20 cellular contexts compared by ENCODE assay signal in the genomic region with DNA sequence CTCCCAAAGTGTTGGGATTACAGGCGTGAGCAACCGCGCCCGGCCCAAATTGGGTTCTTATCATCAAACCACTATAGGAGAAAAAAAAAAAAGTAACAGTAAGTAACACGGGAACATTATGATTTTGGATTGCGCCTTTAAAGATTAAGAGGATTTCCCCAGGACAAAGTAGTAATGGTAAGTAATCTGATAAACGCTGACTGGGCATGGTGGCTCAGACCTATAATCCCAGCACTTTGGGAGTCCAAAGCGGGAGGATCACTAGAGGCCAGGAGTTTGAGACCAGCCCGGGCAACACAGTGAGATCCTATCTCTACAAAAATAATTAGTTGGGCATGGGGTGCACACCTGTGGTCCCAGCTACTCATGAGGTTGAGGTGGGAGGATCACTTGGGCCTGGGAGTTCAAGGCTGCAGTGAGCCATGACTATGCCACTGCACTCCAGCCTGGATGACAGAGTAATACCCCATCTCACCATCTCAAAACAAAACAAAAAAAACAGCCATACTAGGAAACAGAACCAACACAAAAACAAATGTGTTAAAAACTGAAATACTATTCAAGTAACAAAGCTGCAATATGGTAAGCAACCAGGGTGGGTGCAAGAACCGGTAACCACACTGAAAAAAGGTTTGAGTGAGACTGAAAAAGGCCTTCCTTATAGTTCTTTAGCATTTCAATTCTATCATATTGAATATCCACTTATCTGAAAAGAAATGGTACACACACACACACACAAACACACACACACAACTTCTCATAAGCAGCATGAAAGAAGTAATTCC. TPM values are rescaled to one million over a fixed set of nuclear protein-coding genes. Genes with fewer than 3 reads are reported as not detected.
DNase-seq lines count a peak whose midpoint lies in the region; ATAC-seq and TF ChIP-seq lines count a peak whose summit lies in the region.
"Had no signal": no experiment of that assay in that cellular context is flagged by ENCODE, and none has a peak within 500 bp of the region (broad histone marks: within the 10 kb centered on the region; RNA-seq: fewer than 3 reads in every experiment).

No MANE protein-coding gene starts in this region.

- no peak overlapping the region for H3K23ac ChIP-seq in mesenchymal stem cell (ENCODE audit: low read length in 2 of 2)

- no peak overlapping the region for H3K4me3 ChIP-seq in CD8-positive, alpha-beta T cell (ENCODE audit: low read depth, low read length)
- no peak overlapping the region for H3K4me3 ChIP-seq in mesenchymal stem cell (ENCODE audit: insufficient read depth in 1 of 2, low read depth in 1 of 2, low read length in 2 of 2)
- H3K4me3 ChIP-seq: PC-9, sigmoid colon, SJCRH30 had no signal

- H3K36me3 ChIP-seq in CD8-positive, alpha-beta T cell (ENCODE audit: insufficient read depth, low read length), result peaks cover 69% of the 10 kb centered on the region
- H3K36me3 ChIP-seq in mesenchymal stem cell (ENCODE audit: control insufficient read depth in 1 of 2, insufficient read depth in 2 of 2, low read depth in 1 of 2, low read length in 2 of 2), result peaks cover 41 to 99% of the 10 kb centered on the region in 2 experiments

- DNase-seq in CD14-positive monocyte (ENCODE audit: low spot score) (no peak), mesenchymal stem cell (no peak), mucosa of gallbladder (ENCODE audit: low spot score) (no peak), OCI-M2 (lab: John Stamatoyannopoulos, UW; ENCODE audit: unreplicated experiment) (no peak)
- no peak for DNase-seq in CD8-positive, alpha-beta T cell
- no peak for DNase-seq in central memory CD4-positive, alpha-beta T cell
- DNase-seq: activated CD4-positive, CD25-positive, alpha-beta regulatory T cell; activated naive CD4-positive, alpha-beta T cell treated with anti-CD3 and anti-CD28 coated beads, Interleukin-2, amount 50 U/mL, for 16 hours; cortex of kidney; Karpas-422; NCI-H1417; NCI-H2171; NCI-H69; PC-9; sigmoid colon; SJCRH30; stimulated activated naive CD8-positive, alpha-beta T cell treated with anti-CD3 and anti-CD28 coated beads, Interleukin-15, amount 100 ng/mL, for 72 hours had no signal

- no peak overlapping the region for H2BK15ac ChIP-seq in mesenchymal stem cell (ENCODE audit: low read depth, poor library complexity, severe bottlenecking)

- H3K36me3 Mint-ChIP-seq in CD14-positive monocyte, result peaks cover 84 to 92% of the 10 kb centered on the region in 2 donors
- H3K36me3 Mint-ChIP-seq in CD8-positive, alpha-beta T cell, result peaks cover 91% of the 10 kb centered on the region
- H3K36me3 Mint-ChIP-seq in activated naive CD8-positive, alpha-beta T cell, result peaks cover 15% of the 10 kb centered on the region

- no peak overlapping the region for H3K14ac ChIP-seq in mesenchymal stem cell (ENCODE audit: low read length in 2 of 2)

- H2BK120ac ChIP-seq in mesenchymal stem cell (ENCODE audit: low read depth, low read length), result no peak overlapping the region

- TF ChIP-seq CTCF in CD14-positive monocyte (IDR thresholded peaks at IDR 0.05), result no peak
- no peak for TF ChIP-seq CTCF in CD8-positive, alpha-beta T cell (IDR thresholded peaks at IDR 0.05)

- H3K4me1 ChIP-seq in CD8-positive, alpha-beta T cell (ENCODE audit: insufficient read depth, low read length), result peaks cover 54% of the 10 kb centered on the region
- H3K4me1 ChIP-seq in mesenchymal stem cell (ENCODE audit: control insufficient read depth, insufficient read depth, low read depth, low read length), result peaks cover 5% of the 10 kb centered on the region
- H3K4me1 ChIP-seq: SJCRH30 had no signal

- no peak overlapping the region for H3K27ac ChIP-seq in CD8-positive, alpha-beta T cell (ENCODE audit: low read depth, low read length)
- no peak overlapping the region for H3K27ac ChIP-seq in mesenchymal stem cell (ENCODE audit: low read length, poor library complexity, severe bottlenecking)
- H3K27ac ChIP-seq: PC-9, sigmoid colon, SJCRH30 had no signal

- WGBS in mesenchymal stem cell, result over 99% methylated on average over 8 of the region's 10 CpGs

- no peaks in the 10 kb centered on the region for H3K9me3 Mint-ChIP-seq in CD14-positive monocyte
- no peaks in the 10 kb centered on the region for H3K9me3 Mint-ChIP-seq in CD8-positive, alpha-beta T cell
- H3K9me3 Mint-ChIP-seq in activated naive CD8-positive, alpha-beta T cell (ENCODE audit: low read depth), result no peaks in the 10 kb centered on the region
- H3K9me3 Mint-ChIP-seq: stimulated activated naive CD8-positive, alpha-beta T cell treated with anti-CD3 and anti-CD28 coated beads, Interleukin-15, amount 100 ng/mL, for 72 hours; T-helper 2 cell treated with Interferon-gamma antibody and Interleukin-4, amounts not matched to agents 5 μg/mL and 100 μg/mL, for 36 hours had no signal

- H4K8ac ChIP-seq in mesenchymal stem cell (ENCODE audit: low read length), result no peak overlapping the region

- no peak overlapping the region for H2BK5ac ChIP-seq in mesenchymal stem cell (ENCODE audit: low read depth, low read length, poor library complexity, severe bottlenecking)

- H2BK12ac ChIP-seq in mesenchymal stem cell (ENCODE audit: low read length in 2 of 2), result no peak overlapping the region

- no peak overlapping the region for H3K4ac ChIP-seq in mesenchymal stem cell (ENCODE audit: low read depth in 1 of 2, low read length in 2 of 2)

- POLR2A ChIA-PET in CD8-positive, alpha-beta T cell (lab: Charles Lee), result no interaction called here

- CTCF ChIA-PET in CD8-positive, alpha-beta T cell (lab: Charles Lee), result interaction anchor here (0.7 kb wide), 1 partner anchor 21 kb away, joined by 4 read pairs; no protein-coding TSS in a partner anchor

- peak overlapping the region in 5 of 7 donors; percentile 24 to 70 (median 50) for H3K27ac Mint-ChIP-seq in CD14-positive monocyte
- peak overlapping the region; percentile 79 for H3K27ac Mint-ChIP-seq in CD8-positive, alpha-beta T cell
- peak overlapping the region; percentile 94 for H3K27ac Mint-ChIP-seq in activated naive CD8-positive, alpha-beta T cell
- H3K27ac Mint-ChIP-seq: T-helper 2 cell treated with Interferon-gamma antibody and Interleukin-4, amounts not matched to agents 5 μg/mL and 100 μg/mL, for 36 hours had no signal

- H3K9me3 ChIP-seq in CD8-positive, alpha-beta T cell (ENCODE audit: low read length), result no peaks in the 10 kb centered on the region
- no peaks in the 10 kb centered on the region for H3K9me3 ChIP-seq in mesenchymal stem cell (ENCODE audit: control insufficient read depth, low read length)
- H3K9me3 ChIP-seq: sigmoid colon, SJCRH30 had no signal

- peak; percentile 28 for ATAC-seq in CD8-positive, alpha-beta T cell
- no peak for ATAC-seq in GM18858 (IDR thresholded peaks at IDR 0.05; ENCODE audit: unreplicated experiment)
- ATAC-seq: stimulated activated naive CD8-positive, alpha-beta T cell treated with anti-CD3 and anti-CD28 coated beads, Interleukin-15, amount 100 ng/mL, for 72 hours had no signal

- no peak overlapping the region for H3K4me3 Mint-ChIP-seq in CD14-positive monocyte
- peak overlapping the region; percentile 19 for H3K4me3 Mint-ChIP-seq in CD8-positive, alpha-beta T cell
- peak overlapping the region; percentile 63 for H3K4me3 Mint-ChIP-seq in activated naive CD8-positive, alpha-beta T cell
- H3K4me3 Mint-ChIP-seq: stimulated activated naive CD8-positive, alpha-beta T cell treated with anti-CD3 and anti-CD28 coated beads, Interleukin-15, amount 100 ng/mL, for 72 hours; T-helper 2 cell treated with Interferon-gamma antibody and Interleukin-4, amounts not matched to agents 5 μg/mL and 100 μg/mL, for 36 hours had no signal

- peaks cover 2% of the 10 kb centered on the region for H3K79me1 ChIP-seq in mesenchymal stem cell (replicated peaks; ENCODE audit: low read length, poor library complexity, severe bottlenecking)

- peaks cover 0 to 3% (median 0%) of the 10 kb centered on the region in 3 donors for H3K27me3 Mint-ChIP-seq in CD14-positive monocyte (ENCODE audit: low read depth in 3 of 3)
- H3K27me3 Mint-ChIP-seq in CD8-positive, alpha-beta T cell (ENCODE audit: low read depth), result no peaks in the 10 kb centered on the region
- H3K27me3 Mint-ChIP-seq in activated naive CD8-positive, alpha-beta T cell, result no peaks in the 10 kb centered on the region
- H3K27me3 Mint-ChIP-seq: stimulated activated naive CD8-positive, alpha-beta T cell treated with anti-CD3 and anti-CD28 coated beads, Interleukin-15, amount 100 ng/mL, for 72 hours had no signal

- peak overlapping the region; percentile 40 for H3K9ac ChIP-seq in mesenchymal stem cell (ENCODE audit: low read length)

- no peaks in the 10 kb centered on the region for H3K27me3 ChIP-seq in CD8-positive, alpha-beta T cell (ENCODE audit: insufficient read depth, low read length)
- H3K27me3 ChIP-seq in mesenchymal stem cell (ENCODE audit: control insufficient read depth in 1 of 2, insufficient read depth in 1 of 2, low read length in 2 of 2), result no peaks in the 10 kb centered on the region
- H3K27me3 ChIP-seq: sigmoid colon, SJCRH30 had no signal

- H2AK5ac ChIP-seq in mesenchymal stem cell (ENCODE audit: low read length, severe bottlenecking), result no peak overlapping the region

- no peak overlapping the region for H2AFZ ChIP-seq in mesenchymal stem cell (ENCODE audit: low read depth, low read length)
- H2AFZ ChIP-seq: PC-9 had no signal

- H3K4me2 ChIP-seq in mesenchymal stem cell (ENCODE audit: low read length, poor library complexity, severe bottlenecking), result no peak overlapping the region
- H3K4me2 ChIP-seq: PC-9 had no signal

- peaks cover 24% of the 10 kb centered on the region for H3K4me1 Mint-ChIP-seq in CD14-positive monocyte
- peaks cover 60% of the 10 kb centered on the region for H3K4me1 Mint-ChIP-seq in CD8-positive, alpha-beta T cell (ENCODE audit: low read depth)
- H3K4me1 Mint-ChIP-seq in activated naive CD8-positive, alpha-beta T cell (ENCODE audit: low read depth), result peaks cover 60% of the 10 kb centered on the region

- H4K91ac ChIP-seq in mesenchymal stem cell (ENCODE audit: low read length), result no peak overlapping the region

- intact Hi-C loops in CD14-positive monocyte (cut with micrococcal nuclease), result no loop called here
- intact Hi-C loops in CD8-positive, alpha-beta T cell (cut with DNase I, micrococcal nuclease), result loop anchor here in 1 of 2 experiments (5.0 kb wide), 1 partner anchor 117 kb away; no protein-coding TSS in a partner anchor

- H3K18ac ChIP-seq in mesenchymal stem cell (ENCODE audit: low read depth in 1 of 2, low read length in 2 of 2), result no peak overlapping the region

RNA-seq across cellular contexts. Expression of gene C6orf62, which starts 8.2 kb away (rescaled TPM):
- 10 to 100 TPM; 55.4 to 78.8 TPM for polyA plus RNA-seq in CD14-positive monocyte
- total RNA-seq in CD8-positive, alpha-beta T cell, result 100 to 1,000 TPM; 116 TPM
- 74.6 TPM for polyA plus RNA-seq in mesenchymal stem cell (2013, experiment 1 of 2)
- 75.9 TPM for polyA plus RNA-seq in mesenchymal stem cell (2013, experiment 2 of 2)
- total RNA-seq in mucosa of gallbladder, result 113 TPM

RNA-seq across cellular contexts. Expression of gene ACOT13, which starts 43.8 kb away (rescaled TPM):
- 10 to 100 TPM; 14.5 to 20.1 TPM for polyA plus RNA-seq in CD14-positive monocyte
- total RNA-seq in CD8-positive, alpha-beta T cell, result 1 to 10 TPM; 1.2 to 2.3 TPM
- polyA plus RNA-seq in mesenchymal stem cell (2013, experiment 1 of 2), result 41.0 TPM
- 44.4 TPM for polyA plus RNA-seq in mesenchymal stem cell (2013, experiment 2 of 2)
- total RNA-seq in mucosa of gallbladder, result 29.0 TPM

RNA-seq across cellular contexts. Expression of gene TDP2, which starts 44.0 kb away (rescaled TPM):
- 10 to 100 TPM; 21.8 to 24.2 TPM for polyA plus RNA-seq in CD14-positive monocyte
- total RNA-seq in CD8-positive, alpha-beta T cell, result 10 to 100 TPM; 60.7 to 63.4 TPM
- polyA plus RNA-seq in mesenchymal stem cell (2013, experiment 1 of 2), result 27.2 TPM
- 27.8 TPM for polyA plus RNA-seq in mesenchymal stem cell (2013, experiment 2 of 2)
- 75.7 TPM for total RNA-seq in mucosa of gallbladder

Comparison
In these comparisons a context has a peak if more than half of its experiments do, and no peak if none do; other contexts are left out.
1. H3K4me3 Mint-ChIP-seq: peak in CD8-positive, alpha-beta T cell (single experiment) and activated naive CD8-positive, alpha-beta T cell (single experiment); none in CD14-positive monocyte (0 of 2).
2. Peak in every context shown above with its lines, with median percentiles within 50 percentile points of each other: H3K27ac Mint-ChIP-seq.